In the genomic region with DNA sequence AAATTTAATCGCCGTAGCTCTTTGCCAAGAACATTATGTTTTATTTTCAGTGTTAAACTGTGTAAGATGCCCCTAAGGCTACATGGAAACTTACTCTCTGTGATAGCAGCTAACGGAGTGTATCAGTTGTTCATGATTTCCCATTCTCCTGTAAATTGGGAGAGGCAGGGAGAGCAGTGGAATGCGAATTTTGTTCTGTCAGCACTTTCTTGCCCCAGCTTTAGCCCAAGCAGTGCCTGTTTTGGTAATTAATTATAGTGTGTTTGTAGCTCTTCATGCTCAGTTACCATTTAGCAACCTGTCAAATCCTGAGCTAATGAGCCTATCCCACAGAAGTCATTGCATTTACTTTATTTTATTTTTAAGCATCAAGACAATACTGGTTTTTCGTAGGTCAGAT, we compare ENCODE assay signal across 23 cellular contexts.
"Had no signal": no experiment of that assay in that cellular context is flagged by ENCODE, and none has a peak within 500 bp of the region (broad histone marks: within the 10 kb centered on the region; RNA-seq: fewer than 3 reads in every experiment).

No MANE protein-coding gene starts in this region.

- H3K27ac ChIP-seq: adrenal gland, body of pancreas, breast epithelium, Peyer's patch, SJSA1 had no signal

- FAIRE-seq: astrocyte, TTC549 had no signal

- H3K9ac ChIP-seq: SK-N-SH had no signal

- H3K9me3 ChIP-seq: adrenal gland, body of pancreas, breast epithelium, Peyer's patch, SJSA1, SK-N-SH had no signal

- H3K4me2 ChIP-seq: SK-N-SH had no signal

- DNase-seq: activated CD4-positive, alpha-beta T cell treated with anti-CD3 and anti-CD28 coated beads for 36 hours; activated CD4-positive, alpha-beta T cell treated with anti-CD3 and anti-CD28 coated beads, Interleukin-2, amount 10 ng/mL, durations not matched to agents 7 days and 5 days; activated CD4-positive, alpha-beta T cell treated with anti-CD3 and anti-CD28 coated beads, Interleukin-2, amount 50 U/mL, for 48 hours; activated CD8-positive, alpha-beta T cell treated with anti-CD3 and anti-CD28 coated beads, Interleukin-2, amount 10 ng/mL, durations not matched to agents 7 days and 5 days; activated gamma-delta T cell; activated naive CD4-positive, alpha-beta T cell treated with Interleukin-2 at 50 U/mL for 16 hours; activated T-cell treated with anti-CD3 and anti-CD28 coated beads, Interleukin-2, amount 50 U/mL, for 24 hours; adrenal gland; body of pancreas; NCI-H1092 treated with DMSO at 0.1 percent for 48 hours; NCI-H1417 treated with DMSO at 0.1 percent for 48 hours; NCI-H2029; NCI-H345; NCI-H524 treated with DMSO at 0.1 percent for 48 hours; Peyer's patch; RPMI8226; SHP77 treated with DMSO at 0.1 percent for 48 hours; SK-N-SH had no signal

- ATAC-seq: activated CD4-positive, alpha-beta T cell treated with anti-CD3 and anti-CD28 coated beads for 36 hours; activated CD8-positive, alpha-beta T cell treated with anti-CD3 and anti-CD28 coated beads, Interleukin-2, amount 10 ng/mL, durations not matched to agents 7 days and 5 days; activated naive CD4-positive, alpha-beta T cell treated with anti-CD3 and anti-CD28 coated beads, Interleukin-2, amount 50 U/mL, for 72 hours; body of pancreas had no signal

- H3K36me3 ChIP-seq: adrenal gland, breast epithelium, Peyer's patch, SJSA1 had no signal

- H3K4me1 ChIP-seq: adrenal gland, body of pancreas, breast epithelium, Peyer's patch, SJSA1 had no signal

- H3K4me3 ChIP-seq: adrenal gland, body of pancreas, breast epithelium, Peyer's patch, SJSA1 had no signal

- H3K27me3 ChIP-seq: adrenal gland, body of pancreas, breast epithelium, Peyer's patch, SJSA1 had no signal
